In genomic region chr1:231613419-231614349, GRCh38 we compare ENCODE assay signal across 11 cellular contexts. TPM values are rescaled to one million over a fixed set of nuclear protein-coding genes. Genes with fewer than 3 reads are reported as not detected.
DNase-seq lines count a peak whose midpoint lies in the region; ATAC-seq and FAIRE-seq lines count a peak whose summit lies in the region.
"Had no signal": no experiment of that assay in that cellular context is flagged by ENCODE, and none has a peak within 500 bp of the region (broad histone marks: within the 10 kb centered on the region; RNA-seq: fewer than 3 reads in every experiment).

No MANE protein-coding gene starts in this region.

- peak overlapping the region; percentile 87 to 93 for H3K27ac Mint-ChIP-seq in T-cell
- H3K27ac Mint-ChIP-seq in naive B cell: peak overlapping the region in 3 of 6 donors; percentile 4 to 84 (median 49)

- H3K9me3 Mint-ChIP-seq in T-cell (peaks cover 5 to 13% (median 6%) of the 10 kb centered on the region in 3 donors), naive B cell (peaks cover 0 to 16% (median 13%) of the 10 kb centered on the region in 7 donors)

- peak; percentile 4 for DNase-seq in NCI-H1436 (lab: John Stamatoyannopoulos, UW)
- DNase-seq in NCI-H1436 treated with DMSO at 0.1 percent for 48 hours (lab: John Stamatoyannopoulos, UW): no peak
- no peak for DNase-seq in T-cell
- DNase-seq in naive B cell: no peak
- no peak for DNase-seq in RCC 7860 (ENCODE audit: low spot score)
- DNase-seq in left ventricle myocardium superior: no peak
- DNase-seq: left colon, NCI-H2081 treated with DMSO at 0.1 percent for 48 hours had no signal

- FAIRE-seq in RCC 7860 (lab: Jason Lieb, UNC): no peak
- FAIRE-seq: A204.1 had no signal

- CTCF ChIA-PET in T-cell (lab: Charles Lee): interaction anchor here in 1 of 2 donors (0.9 to 1.0 kb wide), 2 partner anchors 10 to 257 kb away, joined by 3 to 4 read pairs; no protein-coding TSS in a partner anchor

- H3K4me1 Mint-ChIP-seq in T-cell (peaks cover 58 to 74% (median 60%) of the 10 kb centered on the region in 3 donors), naive B cell (peaks cover 57 to 67% (median 64%) of the 10 kb centered on the region in 3 donors)

- POLR2A ChIA-PET in T-cell (lab: Charles Lee): no interaction called here

- H3K27me3 Mint-ChIP-seq in T-cell: no peaks in the 10 kb centered on the region
- peaks cover 6 to 24% (median 10%) of the 10 kb centered on the region in 3 donors for H3K27me3 Mint-ChIP-seq in naive B cell

- H3K4me3 Mint-ChIP-seq in T-cell: peak overlapping the region; percentile 28 to 76 (median 69)
- H3K4me3 Mint-ChIP-seq in naive B cell: peak overlapping the region; percentile 31 to 85 (median 72)

- H3K36me3 Mint-ChIP-seq in T-cell (no peaks in the 10 kb centered on the region), naive B cell (peaks cover 7 to 10% of the 10 kb centered on the region in 2 donors)

- peak; percentile 20 for ATAC-seq in HG02759 (IDR thresholded peaks at IDR 0.05; ENCODE audit: unreplicated experiment)
- ATAC-seq in T-cell (replicated peaks in 1 of 4): no peak
- ATAC-seq in naive B cell (ENCODE audit: low read depth in 2 of 2): no peak
- ATAC-seq in GM21528 (IDR thresholded peaks at IDR 0.05; ENCODE audit: low FRiP score, unreplicated experiment): no peak
- ATAC-seq in left ventricle myocardium superior: no peak

- intact Hi-C loops in left ventricle myocardium superior (cut with micrococcal nuclease): no loop called here

RNA-seq across cellular contexts. Expression of gene DISC1, which starts 12.9 kb away (rescaled TPM):
- 10 to 100 TPM; 12.9 to 37.0 (median 14.6) TPM for total RNA-seq in T-cell
- 1 to 10 TPM in 5 of 6 donors, not detected in 1; 1.3 to 2.2 (median 2.1) TPM for polyA plus RNA-seq in naive B cell (ENCODE audit: low read depth in 6 of 6)
- total RNA-seq in left ventricle myocardium superior: 4.3 TPM
